24 cellular contexts compared by ENCODE assay signal in the genomic region with DNA sequence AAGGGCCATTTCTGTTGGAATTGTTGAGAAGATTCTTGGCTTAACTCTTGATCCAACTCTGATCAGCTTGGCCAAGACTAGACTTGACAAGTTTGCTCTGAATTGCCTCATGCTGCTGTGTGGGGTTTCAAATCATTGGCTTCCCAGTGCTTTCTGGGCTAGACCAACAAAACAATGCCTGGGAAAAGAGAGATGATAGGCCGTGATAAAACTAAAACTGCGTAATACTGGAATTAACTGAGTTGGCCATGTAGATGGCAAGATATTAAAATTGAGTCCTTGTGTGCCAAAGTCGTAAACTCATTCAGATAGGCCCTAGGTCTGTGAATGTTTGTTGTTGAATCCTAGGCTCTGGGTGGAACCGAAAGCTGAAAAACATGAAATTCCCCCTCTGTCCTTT.
DNase-seq lines count a peak whose midpoint lies in the region; ATAC-seq lines count a peak whose summit lies in the region.
"Had no signal": no experiment of that assay in that cellular context is flagged by ENCODE, and none has a peak within 500 bp of the region (broad histone marks: within the 10 kb centered on the region; RNA-seq: fewer than 3 reads in every experiment).

No MANE protein-coding gene starts in this region.

- no peaks in the 10 kb centered on the region for H3K36me3 ChIP-seq in MG63
- H3K36me3 ChIP-seq: ovary, right lobe of liver had no signal

- DNase-seq in MG63, result peak; percentile 80
- DNase-seq in left ventricle myocardium superior, result no peak
- DNase-seq in stromal cell of bone marrow (ENCODE audit: low read depth), result peak; percentile 31
- no peak for DNase-seq in activated naive CD4-positive, alpha-beta T cell (lab: John Stamatoyannopoulos, UW)
- no peak for DNase-seq in EL
- DNase-seq: activated naive CD4-positive, alpha-beta T cell treated with anti-CD3 and anti-CD28 coated beads, Interleukin-2, amount 50 U/mL, for 16 hours; cerebellar nuclear complex; effector CD8-positive, alpha-beta T cell; erythroblast; Kasumi-1; left colon; NCI-H1048; NCI-H1930; NCI-H69; ovary; right lobe of liver; stimulated activated naive CD8-positive, alpha-beta T cell treated with anti-CD3 and anti-CD28 coated beads, Interleukin-15, amount 100 ng/mL, for 72 hours; T1000; trophoblast cell had no signal

- peak; percentile 26 for ATAC-seq in esophagus mucosa
- peak; percentile 78 for ATAC-seq in left ventricle myocardium superior
- no peak for ATAC-seq in GM19395 (IDR thresholded peaks at IDR 0.05; ENCODE audit: unreplicated experiment)
- ATAC-seq in GM19023 (IDR thresholded peaks at IDR 0.05; ENCODE audit: unreplicated experiment), result no peak
- ATAC-seq: HCT116; left colon; natural killer cell treated with Interleukin-12 subunit alpha and Interleukin-12 subunit beta and Interleukin-15 and Interleukin-18, amount 100 ng/mL, for 72 hours; right lobe of liver; stimulated activated naive CD8-positive, alpha-beta T cell treated with anti-CD3 and anti-CD28 coated beads, Interleukin-15, amount 100 ng/mL, for 72 hours had no signal

- intact Hi-C loops in left ventricle myocardium superior (cut with micrococcal nuclease), result no loop called here

- H3K4me3 ChIP-seq in MG63, result no peak overlapping the region
- H3K4me3 ChIP-seq: ovary, right lobe of liver had no signal

- no peaks in the 10 kb centered on the region for H3K27me3 ChIP-seq in MG63
- H3K27me3 ChIP-seq: ovary, right lobe of liver had no signal

- H3K9me3 ChIP-seq in MG63, result no peaks in the 10 kb centered on the region
- H3K9me3 ChIP-seq: ovary, right lobe of liver had no signal

Comparison
In these comparisons a context has a peak if more than half of its experiments do, and no peak if none do; other contexts are left out.
1. DNase-seq: peak in MG63 (single experiment) and stromal cell of bone marrow (single experiment); none in left ventricle myocardium superior (single experiment), activated naive CD4-positive, alpha-beta T cell (0 of 4) and EL (single experiment).
2. ATAC-seq: peak in esophagus mucosa (single experiment) and left ventricle myocardium superior (single experiment); none in GM19395 (single experiment) and GM19023 (single experiment).